In genomic region chr22:25021409-25021808, GRCh38 we compare ENCODE assay signal across 19 cellular contexts.
"Had no signal": no experiment of that assay in that cellular context is flagged by ENCODE, and none has a peak within 500 bp of the region (broad histone marks: within the 10 kb centered on the region; RNA-seq: fewer than 3 reads in every experiment).

No MANE protein-coding gene starts in this region.

- ATAC-seq: activated CD8-positive, alpha-beta T cell treated with anti-CD3 and anti-CD28 coated beads for 36 hours; esophagus mucosa; gastrocnemius medialis; natural killer cell; stimulated activated naive B cell treated with anti-CD40 and anti-IgM and Interleukin-4, amounts not matched to agents 10 μg/mL and 1 μg/mL and 100 μg/mL, for 72 hours had no signal

- H3K36me3 Mint-ChIP-seq: activated naive CD8-positive, alpha-beta T cell treated with anti-CD3 and anti-CD28 coated beads, Interleukin-2, amount 10 ng/mL, durations not matched to agents 7 days and 5 days; natural killer cell; stimulated activated naive B cell treated with anti-CD40 and anti-IgM and Interleukin-4, amounts not matched to agents 10 μg/mL and 1 μg/mL and 100 μg/mL, for 72 hours had no signal

- H3K4me3 Mint-ChIP-seq: activated CD4-positive, alpha-beta T cell treated with anti-CD3 and anti-CD28 coated beads, Interleukin-2, amount 10 ng/mL, durations not matched to agents 24 days and 14 days; activated CD8-positive, alpha-beta T cell treated with anti-CD3 and anti-CD28 coated beads for 36 hours; activated naive CD8-positive, alpha-beta T cell treated with anti-CD3 and anti-CD28 coated beads, Interleukin-2, amount 10 ng/mL, durations not matched to agents 7 days and 5 days; activated T-cell treated with anti-CD3 and anti-CD28 coated beads, Interleukin-2, amount 50 U/mL, for 24 hours; natural killer cell; stimulated activated naive B cell treated with anti-CD40 and anti-IgM and Interleukin-4, amounts not matched to agents 10 μg/mL and 1 μg/mL and 100 μg/mL, for 72 hours had no signal

- H3K27me3 ChIP-seq: gastrocnemius medialis, heart right ventricle, thyroid gland had no signal

- H3K27ac ChIP-seq: gastrocnemius medialis had no signal

- H3K9me3 Mint-ChIP-seq: activated CD4-positive, alpha-beta T cell treated with anti-CD3 and anti-CD28 coated beads, Interleukin-2, amount 10 ng/mL, durations not matched to agents 24 days and 14 days; activated CD8-positive, alpha-beta T cell treated with anti-CD3 and anti-CD28 coated beads for 36 hours; activated naive CD8-positive, alpha-beta T cell treated with anti-CD3 and anti-CD28 coated beads, Interleukin-2, amount 10 ng/mL, durations not matched to agents 7 days and 5 days; activated T-cell treated with anti-CD3 and anti-CD28 coated beads, Interleukin-2, amount 50 U/mL, for 24 hours; activated T-helper 2 cell treated with anti-CD3 and anti-CD28 coated beads, Interferon-gamma antibody, Interleukin-2, Interleukin-4, amounts not matched to agents 10 μg/mL and 5 μg/mL and 100 μg/mL, durations not matched to agents 14 hours and 24 hours and 36 hours; natural killer cell; stimulated activated naive B cell treated with anti-CD40 and anti-IgM and Interleukin-4, amounts not matched to agents 10 μg/mL and 1 μg/mL and 100 μg/mL, for 72 hours had no signal

- H3K4me3 ChIP-seq: gastrocnemius medialis, heart right ventricle, thyroid gland had no signal

- DNase-seq: activated CD4-positive, alpha-beta T cell treated with anti-CD3 and anti-CD28 coated beads, Interleukin-2, amount 10 ng/mL, durations not matched to agents 24 days and 14 days; activated CD4-positive, CD25-positive, alpha-beta regulatory T cell; activated CD8-positive, alpha-beta T cell treated with anti-CD3 and anti-CD28 coated beads for 36 hours; activated naive CD4-positive, alpha-beta T cell treated with Interleukin-2 at 50 U/mL for 16 hours; activated naive CD8-positive, alpha-beta T cell treated with anti-CD3 and anti-CD28 coated beads, Interleukin-2, amount 10 ng/mL, durations not matched to agents 7 days and 5 days; activated T-cell treated with anti-CD3 and anti-CD28 coated beads, Interleukin-2, amount 50 U/mL, for 24 hours; central memory CD4-positive, alpha-beta T cell; effector CD4-positive, alpha-beta T cell; gastrocnemius medialis; left cardiac atrium; mesenchymal stem cell; natural killer cell; stimulated activated naive B cell treated with anti-CD40 and anti-IgM and Interleukin-4, amounts not matched to agents 10 μg/mL and 1 μg/mL and 100 μg/mL, for 72 hours; T-helper 1 cell; T-helper 9 cell had no signal

- H3K9me3 ChIP-seq: gastrocnemius medialis, heart right ventricle, thyroid gland had no signal

- H3K36me3 ChIP-seq: gastrocnemius medialis, heart right ventricle, thyroid gland had no signal

- H3K27ac Mint-ChIP-seq: activated CD4-positive, alpha-beta T cell treated with anti-CD3 and anti-CD28 coated beads, Interleukin-2, amount 10 ng/mL, durations not matched to agents 24 days and 14 days; activated CD8-positive, alpha-beta T cell treated with anti-CD3 and anti-CD28 coated beads for 36 hours; activated naive CD8-positive, alpha-beta T cell treated with anti-CD3 and anti-CD28 coated beads, Interleukin-2, amount 10 ng/mL, durations not matched to agents 7 days and 5 days; activated T-cell treated with anti-CD3 and anti-CD28 coated beads, Interleukin-2, amount 50 U/mL, for 24 hours; activated T-helper 2 cell treated with anti-CD3 and anti-CD28 coated beads, Interferon-gamma antibody, Interleukin-2, Interleukin-4, amounts not matched to agents 10 μg/mL and 5 μg/mL and 100 μg/mL, durations not matched to agents 14 hours and 24 hours and 36 hours; natural killer cell; stimulated activated naive B cell treated with anti-CD40 and anti-IgM and Interleukin-4, amounts not matched to agents 10 μg/mL and 1 μg/mL and 100 μg/mL, for 72 hours had no signal

- H3K4me1 Mint-ChIP-seq: stimulated activated naive B cell treated with anti-CD40 and anti-IgM and Interleukin-4, amounts not matched to agents 10 μg/mL and 1 μg/mL and 100 μg/mL, for 72 hours had no signal
